In the genomic region with DNA sequence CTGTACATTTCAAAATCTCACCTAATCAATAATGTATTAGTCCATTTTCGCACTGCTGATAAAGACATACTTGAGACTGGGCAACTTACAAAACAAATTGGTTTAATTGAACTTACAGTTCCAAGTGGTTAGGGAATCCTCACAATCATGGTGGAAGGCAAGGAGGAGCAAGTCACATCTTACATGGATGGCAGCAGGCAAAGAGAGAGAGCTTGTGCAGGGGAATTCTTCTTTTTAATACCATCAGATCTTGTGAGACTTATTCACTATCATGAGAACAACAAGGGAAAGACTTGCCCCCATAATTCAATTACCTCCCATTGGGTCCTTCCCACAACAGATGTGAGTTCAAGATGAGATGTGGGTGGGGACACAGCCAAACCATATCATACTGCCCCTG, we compare ENCODE assay signal across 2 cellular contexts. TPM values are rescaled to one million over a fixed set of nuclear protein-coding genes. Genes with fewer than 3 reads are reported as not detected.
"Had no signal": no experiment of that assay in that cellular context is flagged by ENCODE, and none has a peak within 500 bp of the region (broad histone marks: within the 10 kb centered on the region; RNA-seq: fewer than 3 reads in every experiment).

No MANE protein-coding gene starts in this region.

RNA-seq across cellular contexts. Expression of a gene that starts 47.5 kb away (rescaled TPM):
- total RNA-seq: activated B cell treated with CpG ODN at 0.5 μM for 24 hours; activated CD8-positive, alpha-beta T cell treated with anti-CD3 and anti-CD28 coated beads for 36 hours had no signal
